23 cellular contexts compared by ENCODE assay signal in genomic region chr16:52383071-52383470, GRCh38.
"Had no signal": no experiment of that assay in that cellular context is flagged by ENCODE, and none has a peak within 500 bp of the region (broad histone marks: within the 10 kb centered on the region; RNA-seq: fewer than 3 reads in every experiment).

No MANE protein-coding gene starts in this region.

- H3K27me3 Mint-ChIP-seq: activated CD4-positive, alpha-beta memory T cell treated with anti-CD3 and anti-CD28 coated beads, Interleukin-2, amount 10 ng/mL, durations not matched to agents 7 days and 5 days; activated naive CD4-positive, alpha-beta T cell treated with anti-CD3 and anti-CD28 coated beads, Interleukin-2, amount 10 ng/mL, durations not matched to agents 7 days and 5 days; activated naive CD8-positive, alpha-beta T cell treated with anti-CD3 and anti-CD28 coated beads for 36 hours; activated T-helper 17 cell treated with anti-CD3 and anti-CD28 coated beads, Interleukin-2, amount 50 U/mL, for 72 hours; T-helper 17 cell had no signal

- H3K9me3 ChIP-seq: SJSA1 had no signal

- H3K27ac ChIP-seq: SJSA1 had no signal

- H3K4me1 Mint-ChIP-seq: activated CD4-positive, alpha-beta memory T cell treated with anti-CD3 and anti-CD28 coated beads, Interleukin-2, amount 10 ng/mL, durations not matched to agents 7 days and 5 days; activated naive CD4-positive, alpha-beta T cell treated with anti-CD3 and anti-CD28 coated beads, Interleukin-2, amount 10 ng/mL, durations not matched to agents 7 days and 5 days; activated naive CD8-positive, alpha-beta T cell treated with anti-CD3 and anti-CD28 coated beads for 36 hours; activated T-helper 17 cell treated with anti-CD3 and anti-CD28 coated beads, Interleukin-2, amount 50 U/mL, for 72 hours; T-helper 17 cell had no signal

- H3K36me3 ChIP-seq: SJSA1 had no signal

- H3K27ac Mint-ChIP-seq: activated CD4-positive, alpha-beta memory T cell treated with anti-CD3 and anti-CD28 coated beads, Interleukin-2, amount 10 ng/mL, durations not matched to agents 7 days and 5 days; activated naive CD4-positive, alpha-beta T cell treated with anti-CD3 and anti-CD28 coated beads, Interleukin-2, amount 10 ng/mL, durations not matched to agents 7 days and 5 days; activated naive CD8-positive, alpha-beta T cell treated with anti-CD3 and anti-CD28 coated beads for 36 hours; activated T-helper 17 cell treated with anti-CD3 and anti-CD28 coated beads, Interleukin-2, amount 50 U/mL, for 72 hours; T-helper 17 cell had no signal

- H3K36me3 Mint-ChIP-seq: activated naive CD4-positive, alpha-beta T cell treated with anti-CD3 and anti-CD28 coated beads, Interleukin-2, amount 10 ng/mL, durations not matched to agents 7 days and 5 days; activated naive CD8-positive, alpha-beta T cell treated with anti-CD3 and anti-CD28 coated beads for 36 hours had no signal

- H3K4me3 ChIP-seq: K562, SJSA1 had no signal

- ATAC-seq: activated T-helper 17 cell treated with anti-CD3 and anti-CD28 coated beads, Interleukin-2, amount 50 U/mL, for 72 hours; K562; PC-3; T-helper 17 cell had no signal

- H3K9me3 Mint-ChIP-seq: activated naive CD8-positive, alpha-beta T cell treated with anti-CD3 and anti-CD28 coated beads for 36 hours had no signal

- H3K4me1 ChIP-seq: SJSA1 had no signal

- FAIRE-seq: K562, RCC 7860 had no signal

- H3K27me3 ChIP-seq: SJSA1 had no signal

- H3K4me3 Mint-ChIP-seq: activated CD4-positive, alpha-beta memory T cell treated with anti-CD3 and anti-CD28 coated beads, Interleukin-2, amount 10 ng/mL, durations not matched to agents 7 days and 5 days; activated naive CD4-positive, alpha-beta T cell treated with anti-CD3 and anti-CD28 coated beads, Interleukin-2, amount 10 ng/mL, durations not matched to agents 7 days and 5 days; activated naive CD8-positive, alpha-beta T cell treated with anti-CD3 and anti-CD28 coated beads for 36 hours; activated T-helper 17 cell treated with anti-CD3 and anti-CD28 coated beads, Interleukin-2, amount 50 U/mL, for 72 hours; T-helper 17 cell had no signal

- DNase-seq: activated CD4-positive, alpha-beta memory T cell treated with anti-CD3 and anti-CD28 coated beads, Interleukin-2, amount 10 ng/mL, durations not matched to agents 7 days and 5 days; activated CD4-positive, alpha-beta T cell treated with anti-CD3 and anti-CD28 coated beads, Interleukin-2, amount 50 U/mL, for 1 hour; activated CD4-positive, CD25-positive, alpha-beta regulatory T cell; activated gamma-delta T cell treated with Interleukin-2 at 50 U/mL for 16 hours; activated naive CD4-positive, alpha-beta T cell treated with anti-CD3 and anti-CD28 coated beads, Interleukin-2, amount 10 ng/mL, durations not matched to agents 7 days and 5 days; activated naive CD8-positive, alpha-beta T cell treated with anti-CD3 and anti-CD28 coated beads for 36 hours; activated T-cell treated with anti-CD3 and anti-CD28 coated beads for 4 hours; activated T-cell treated with anti-CD3 and anti-CD28 coated beads, Interleukin-2, amount 50 U/mL, for 48 hours; cerebellar nuclear complex; Karpas-422; MM.1S; NCI-H1436; NCI-H187 treated with DMSO at 0.1 percent for 48 hours; NCI-H2081 treated with DMSO at 0.1 percent for 48 hours; NCI-H526; NK-92 treated with Interleukin-12 subunit alpha and Interleukin-12 subunit beta, amount 100 ng/mL, for 24 hours; PC-3; T-helper 17 cell; T-helper 9 cell had no signal
